4 cellular contexts compared by ENCODE assay signal in genomic region chr12:114664661-114665320, GRCh38.
TF ChIP-seq lines count a peak whose summit lies in the region.

No MANE protein-coding gene starts in this region.

TF ChIP-seq in liver, 16 proteins besides CTCF, POLR2A, EP300 and RAD21:
- TF ChIP-seq HNF4G (IDR thresholded peaks at IDR 0.05) = no peak
- no peak for TF ChIP-seq RXRA (IDR thresholded peaks at IDR 0.05)
- TF ChIP-seq FOXA1 (IDR thresholded peaks at IDR 0.05) = no peak
- no peak for TF ChIP-seq EGR1 (IDR thresholded peaks at IDR 0.05; ENCODE audit: low read depth in 2 of 2)
- TF ChIP-seq ZBTB33 (IDR thresholded peaks at IDR 0.05) = no peak
- no peak for TF ChIP-seq NR2F2 (IDR thresholded peaks at IDR 0.05)
- no peak for TF ChIP-seq GABPA (IDR thresholded peaks at IDR 0.05 in 1 of 2, conservative IDR thresholded peaks at IDR 0.05 in 1 of 2)
- TF ChIP-seq SP1 (IDR thresholded peaks at IDR 0.05) = no peak

TF ChIP-seq in HepG2, 621 proteins besides CTCF, POLR2A, EP300 and RAD21:
- TF ChIP-seq ZNF18 (CRISPR knock-in tag; IDR thresholded peaks at IDR 0.05; ENCODE audit: insufficient replicate concordance) (no peak), REPIN1 (CRISPR knock-in tag; IDR thresholded peaks at IDR 0.05; ENCODE audit: borderline replicate concordance, low read depth) (no peak), MXI1 (IDR thresholded peaks at IDR 0.05; ENCODE audit: borderline replicate concordance, low read depth, low read length) (no peak), POLR2AphosphoS2 (IDR thresholded peaks at IDR 0.05; ENCODE audit: low read depth, low read length) (no peak), SKI (IDR thresholded peaks at IDR 0.05; ENCODE audit: partially characterized antibody) (no peak), HIVEP1 (CRISPR knock-in tag; IDR thresholded peaks at IDR 0.05) (no peak), ZNF263 (CRISPR knock-in tag; IDR thresholded peaks at IDR 0.05) (no peak), ZNF691 (CRISPR knock-in tag; IDR thresholded peaks at IDR 0.05; ENCODE audit: borderline replicate concordance, low read depth) (no peak), ZNF512 (CRISPR knock-in tag; IDR thresholded peaks at IDR 0.05) (no peak), ZNF83 (CRISPR knock-in tag; IDR thresholded peaks at IDR 0.05; ENCODE audit: borderline replicate concordance) (no peak), ZNF556 (CRISPR knock-in tag; IDR thresholded peaks at IDR 0.05; ENCODE audit: borderline replicate concordance) (no peak), SNAI1 (CRISPR knock-in tag; IDR thresholded peaks at IDR 0.05; ENCODE audit: borderline replicate concordance) (no peak), ZNF547 (CRISPR knock-in tag; IDR thresholded peaks at IDR 0.05) (no peak), ZNF737 (CRISPR knock-in tag; IDR thresholded peaks at IDR 0.05; ENCODE audit: borderline replicate concordance) (no peak), CREB3 (CRISPR knock-in tag; IDR thresholded peaks at IDR 0.05) (no peak), FOSL1 (CRISPR knock-in tag; IDR thresholded peaks at IDR 0.05; ENCODE audit: borderline replicate concordance) (no peak), PTBP1 (IDR thresholded peaks at IDR 0.05; ENCODE audit: low read depth, low read length, poor library complexity, severe bottlenecking) (no peak), ESRRA (CRISPR knock-in tag; IDR thresholded peaks at IDR 0.05; ENCODE audit: low read depth) (no peak)

TF ChIP-seq in endothelial cell of umbilical vein, 7 proteins besides CTCF, POLR2A, EP300 and RAD21:
- TF ChIP-seq EZH2 (IDR thresholded peaks at IDR 0.05; ENCODE audit: borderline replicate concordance, low read depth, low read length, severe bottlenecking) (peak; percentile 64), MYC (IDR thresholded peaks at IDR 0.05; ENCODE audit: low read depth, low read length) (no peak)

TF ChIP-seq in SK-N-SH treated with all-trans-retinoic acid at 6 μM for 48 hours, 23 proteins besides CTCF, POLR2A, EP300 and RAD21:
- TF ChIP-seq ARNTL (CRISPR knock-in tag; IDR thresholded peaks at IDR 0.05; ENCODE audit: borderline replicate concordance, low read depth) (no peak), TSHZ2 (CRISPR knock-in tag; IDR thresholded peaks at IDR 0.05) (no peak), BACH2 (CRISPR knock-in tag; IDR thresholded peaks at IDR 0.05; ENCODE audit: borderline replicate concordance) (no peak), OSR1 (CRISPR knock-in tag; IDR thresholded peaks at IDR 0.05) (no peak), ZNF70 (CRISPR knock-in tag; IDR thresholded peaks at IDR 0.05) (no peak), ISL1 (CRISPR knock-in tag; IDR thresholded peaks at IDR 0.05) (no peak), CSDC2 (CRISPR knock-in tag; IDR thresholded peaks at IDR 0.05) (no peak), RARB (CRISPR knock-in tag; IDR thresholded peaks at IDR 0.05) (no peak), ZNF565 (CRISPR knock-in tag; conservative IDR thresholded peaks at IDR 0.05; ENCODE audit: low read depth) (no peak), ESRRG (CRISPR knock-in tag; IDR thresholded peaks at IDR 0.05) (no peak), SNAI2 (CRISPR knock-in tag; IDR thresholded peaks at IDR 0.05) (no peak), TOX (CRISPR knock-in tag; IDR thresholded peaks at IDR 0.05; ENCODE audit: borderline replicate concordance) (no peak), PPARA (CRISPR knock-in tag; IDR thresholded peaks at IDR 0.05; ENCODE audit: borderline replicate concordance) (no peak), ZC3H10 (CRISPR knock-in tag; IDR thresholded peaks at IDR 0.05) (no peak), POU6F1 (CRISPR knock-in tag; IDR thresholded peaks at IDR 0.05; ENCODE audit: borderline replicate concordance, low read depth) (no peak), ZFP30 (CRISPR knock-in tag; IDR thresholded peaks at IDR 0.05) (no peak), GLIS3 (CRISPR knock-in tag; IDR thresholded peaks at IDR 0.05) (no peak), CSRNP3 (CRISPR knock-in tag; IDR thresholded peaks at IDR 0.05) (no peak), CREB5 (CRISPR knock-in tag; IDR thresholded peaks at IDR 0.05; ENCODE audit: low read depth) (no peak)
